8 cellular contexts compared by ENCODE assay signal in genomic region chr19:13099073-13099999, GRCh38. TPM values are rescaled to one million over a fixed set of nuclear protein-coding genes. Genes with fewer than 3 reads are reported as not detected.
DNase-seq lines count a peak whose midpoint lies in the region; ATAC-seq and TF ChIP-seq lines count a peak whose summit lies in the region.

No MANE protein-coding gene starts in this region.

- H3K56ac ChIP-seq in IMR-90 (ENCODE audit: extremely low read depth, insufficient read depth, low read length): no peak overlapping the region

- in situ Hi-C loops in IMR-90 (cut with MboI; ENCODE audit: low sequenced_read_pairs): no loop called here

- BruUV-seq in IMR-90 (replicated peaks; lab: Mats Ljungman, UMichigan): no TSS peak

- H3K9me3 ChIP-seq in IMR-90 (ENCODE audit: control insufficient read depth, insufficient read depth, low read length) (no peaks in the 10 kb centered on the region), tibial artery (no peaks in the 10 kb centered on the region)

- no peak overlapping the region for H3K23ac ChIP-seq in IMR-90 (ENCODE audit: low read depth, low read length)

- H3K9me3 Mint-ChIP-seq in activated CD4-positive, alpha-beta T cell treated with anti-CD3 and anti-CD28 coated beads, Interleukin-2, amount 10 ng/mL, durations not matched to agents 24 days and 14 days: no peaks in the 10 kb centered on the region
- H3K9me3 Mint-ChIP-seq in effector memory CD8-positive, alpha-beta T cell: no peaks in the 10 kb centered on the region
- peaks cover 0 to 2% (median 0%) of the 10 kb centered on the region in 9 donors for H3K9me3 Mint-ChIP-seq in naive thymus-derived CD8-positive, alpha-beta T cell

- no peak overlapping the region for H3K4me2 ChIP-seq in IMR-90 (ENCODE audit: low read depth, low read length)

- H3K27me3 Mint-ChIP-seq in activated CD4-positive, alpha-beta T cell treated with anti-CD3 and anti-CD28 coated beads, Interleukin-2, amount 10 ng/mL, durations not matched to agents 24 days and 14 days: peaks cover 24% of the 10 kb centered on the region
- peaks cover 15 to 36% of the 10 kb centered on the region in 2 donors for H3K27me3 Mint-ChIP-seq in effector memory CD8-positive, alpha-beta T cell
- H3K27me3 Mint-ChIP-seq in naive thymus-derived CD8-positive, alpha-beta T cell: peaks cover 6 to 22% (median 6%) of the 10 kb centered on the region in 5 donors

- H3K9me1 ChIP-seq in IMR-90 (ENCODE audit: insufficient read depth, low read length): 0 out of 2 replicates have a peak, but pooled peaks cover 4% of the 10 kb centered on the region

- TF ChIP-seq POLR2A in IMR-90 (IDR thresholded peaks at IDR 0.05; ENCODE audit: low read depth, low read length): no peak

- peak overlapping the region; percentile 80 for H3K4me3 Mint-ChIP-seq in activated CD4-positive, alpha-beta T cell treated with anti-CD3 and anti-CD28 coated beads, Interleukin-2, amount 10 ng/mL, durations not matched to agents 24 days and 14 days
- H3K4me3 Mint-ChIP-seq in effector memory CD8-positive, alpha-beta T cell: peak overlapping the region; percentile 74 to 82
- peak overlapping the region; percentile 60 to 89 (median 79) for H3K4me3 Mint-ChIP-seq in naive thymus-derived CD8-positive, alpha-beta T cell

- POLR2A ChIA-PET in IMR-90 (lab: Charles Lee; ENCODE audit: unreplicated experiment): no interaction called here
- POLR2A ChIA-PET in naive thymus-derived CD8-positive, alpha-beta T cell (lab: Charles Lee): interaction anchor here (0.6 to 2.8 kb wide), 13 partner anchors 13 to 414 kb away, joined by 3 to 30 read pairs (median 4); partner anchors contain the start of genes CALR, IER2, NACC1 and STX10

- peaks cover 12% of the 10 kb centered on the region for H3K4me1 ChIP-seq in IMR-90 (ENCODE audit: control insufficient read depth, insufficient read depth, low read length)
- peaks cover 0 to 61% (median 44%) of the 10 kb centered on the region in 4 donors for H3K4me1 ChIP-seq in tibial artery

- H2AK9ac ChIP-seq in IMR-90 (replicated peaks; ENCODE audit: low read depth, low read length, poor library complexity): peak overlapping the region; percentile 50

- dilution Hi-C loops in IMR-90 (cut with HindIII; ENCODE audit: low sequenced_read_pairs, unreplicated experiment): no loop called here

- peak overlapping the region; percentile 92 for H3K27ac Mint-ChIP-seq in activated CD4-positive, alpha-beta T cell treated with anti-CD3 and anti-CD28 coated beads, Interleukin-2, amount 10 ng/mL, durations not matched to agents 24 days and 14 days
- H3K27ac Mint-ChIP-seq in effector memory CD8-positive, alpha-beta T cell: peak overlapping the region; percentile 95 to 97
- peak overlapping the region; percentile 73 to 97 (median 94) for H3K27ac Mint-ChIP-seq in naive thymus-derived CD8-positive, alpha-beta T cell

- no peak overlapping the region for H4K5ac ChIP-seq in IMR-90 (ENCODE audit: low read depth, low read length)

- no peak overlapping the region for H4K91ac ChIP-seq in IMR-90 (ENCODE audit: insufficient read depth, low read depth, low read length)

- no peak overlapping the region for H2BK120ac ChIP-seq in IMR-90 (ENCODE audit: low read depth, low read length)

- H4K8ac ChIP-seq in IMR-90 (ENCODE audit: low read depth in 2 of 2, low read length in 2 of 2): no peak overlapping the region

- TF ChIP-seq RAD21 in IMR-90 (IDR thresholded peaks at IDR 0.05; ENCODE audit: low read length): no peak

- H3K36me3 Mint-ChIP-seq in activated CD4-positive, alpha-beta T cell treated with anti-CD3 and anti-CD28 coated beads, Interleukin-2, amount 10 ng/mL, durations not matched to agents 24 days and 14 days (ENCODE audit: low read depth): peaks cover 5% of the 10 kb centered on the region
- H3K36me3 Mint-ChIP-seq in effector memory CD8-positive, alpha-beta T cell (ENCODE audit: insufficient read depth): peaks cover 45% of the 10 kb centered on the region
- H3K36me3 Mint-ChIP-seq in naive thymus-derived CD8-positive, alpha-beta T cell: no peaks in the 10 kb centered on the region

- peaks cover 0 to 17% of the 10 kb centered on the region in 2 experiments; a peak in 1 of 4 replicates for H3K79me1 ChIP-seq in IMR-90 (ENCODE audit: low read depth in 1 of 2, low read length in 2 of 2)

- H2BK15ac ChIP-seq in IMR-90 (ENCODE audit: low read depth, low read length): no peak overlapping the region

- H3K18ac ChIP-seq in IMR-90 (ENCODE audit: low read depth, low read length): no peak overlapping the region

- H3K4me3 ChIP-seq in IMR-90 (ENCODE audit: insufficient read depth, low read depth, low read length) (no peak overlapping the region), tibial artery (peak overlapping the region; percentile 46 to 55)

- H3K4me1 Mint-ChIP-seq in activated CD4-positive, alpha-beta T cell treated with anti-CD3 and anti-CD28 coated beads, Interleukin-2, amount 10 ng/mL, durations not matched to agents 24 days and 14 days: peaks cover 47% of the 10 kb centered on the region
- H3K4me1 Mint-ChIP-seq in effector memory CD8-positive, alpha-beta T cell (ENCODE audit: low read depth in 2 of 2): peaks cover 38% of the 10 kb centered on the region in 2 donors
- H3K4me1 Mint-ChIP-seq in naive thymus-derived CD8-positive, alpha-beta T cell: peaks cover 30 to 63% (median 61%) of the 10 kb centered on the region in 4 donors

- no peaks in the 10 kb centered on the region for H3K27me3 ChIP-seq in IMR-90 (ENCODE audit: control insufficient read depth, insufficient read depth, low read length)
- no peaks in the 10 kb centered on the region for H3K27me3 ChIP-seq in tibial artery

- CTCF ChIA-PET in IMR-90 (lab: Yijun Ruan, JAX): no interaction called here

- H2AK5ac ChIP-seq in IMR-90 (ENCODE audit: low read depth, low read length): no peak overlapping the region

- WGBS in IMR-90 (ENCODE audit: extremely low coverage in 2 of 2, insufficient read length in 1 of 2), 2 experiments: 56% methylated on average over 28 of the region's 77 CpGs; no CpG with 5 or more reads in 1 of the 2 experiments

- intact Hi-C loops in IMR-90 (cut with micrococcal nuclease) (no loop called here), tibial artery (cut with DNase I; ENCODE audit: low total_unique reads) (no loop called here)
- intact Hi-C loops in activated CD4-positive, alpha-beta T cell treated with anti-CD3 and anti-CD28 coated beads, Interleukin-2, amount 10 ng/mL, durations not matched to agents 24 days and 14 days (cut with micrococcal nuclease): loop anchor here (1.0 to 5.0 kb wide), 2 partner anchors 87 to 262 kb away; partner anchors contain the start of gene MAST1

- peak; percentile 66 for DNase-seq in AG08395 (ENCODE audit: low spot score)
- no peak for DNase-seq in IMR-90
- peak; percentile 94 for DNase-seq in activated CD4-positive, alpha-beta T cell treated with anti-CD3 and anti-CD28 coated beads, Interleukin-2, amount 10 ng/mL, durations not matched to agents 24 days and 14 days
- DNase-seq in effector memory CD8-positive, alpha-beta T cell: peak; percentile 72 to 76 (median 75)
- DNase-seq in naive thymus-derived CD8-positive, alpha-beta T cell: peak; percentile 65 to 89 (median 76)
- DNase-seq in tibial artery: peak; percentile 70 to 82

- no peak for ATAC-seq in IMR-90 (ENCODE audit: low read depth)
- ATAC-seq in effector memory CD8-positive, alpha-beta T cell (replicated peaks): peak; percentile 68
- peak; percentile 68 to 75 for ATAC-seq in naive thymus-derived CD8-positive, alpha-beta T cell
- no peak for ATAC-seq in GM19397 (IDR thresholded peaks at IDR 0.05; ENCODE audit: unreplicated experiment)
- ATAC-seq in HG03354 (IDR thresholded peaks at IDR 0.05; ENCODE audit: poor library complexity, severe bottlenecking, unreplicated experiment): no peak

- no peak overlapping the region for H2BK20ac ChIP-seq in IMR-90 (ENCODE audit: low read depth, low read length)

- no peaks in the 10 kb centered on the region; the same call in 1 of the 2 replicates for H4K20me1 ChIP-seq in IMR-90 (ENCODE audit: insufficient read depth, low read length)

- no peak overlapping the region for H2BK5ac ChIP-seq in IMR-90 (ENCODE audit: low read depth, low read length, poor library complexity, severe bottlenecking)

- no peak overlapping the region for H3K9ac ChIP-seq in IMR-90 (ENCODE audit: low read depth, low read length)

- H3K4ac ChIP-seq in IMR-90 (ENCODE audit: low read depth, low read length): no peak overlapping the region

- peak overlapping the region; percentile 9 for H2AFZ ChIP-seq in IMR-90 (replicated peaks; ENCODE audit: low read length, poor library complexity)

- TF ChIP-seq CTCF in IMR-90 (conservative IDR thresholded peaks at IDR 0.05; ENCODE audit: low read depth, low read length) (no peak), tibial artery (IDR thresholded peaks at IDR 0.05) (no peak)

- H3K36me3 ChIP-seq in IMR-90 (ENCODE audit: control insufficient read depth, insufficient read depth, low read length) (peaks cover 6% of the 10 kb centered on the region; the same call in 1 of the 2 replicates), tibial artery (peaks cover 0 to 23% (median 9%) of the 10 kb centered on the region in 3 donors)

- no peak overlapping the region for H3K14ac ChIP-seq in IMR-90 (replicated peaks; ENCODE audit: low read depth, low read length)

- no peak overlapping the region for H3K27ac ChIP-seq in IMR-90 (ENCODE audit: insufficient read depth, low read length)
- H3K27ac ChIP-seq in tibial artery: peak overlapping the region; percentile 74 to 94

RNA-seq across cellular contexts. Expression of gene LYL1, which starts 3.3 kb away (rescaled TPM):
- 0.28 and 0.36 TPM in 2 replicates for total RNA-seq in IMR-90 (2012; rRNA removed)
- polyA plus RNA-seq in IMR-90 (2012; rRNA removed): 0.39 and 0.63 TPM in 2 replicates
- 0.17 and 0.64 TPM in 2 replicates for polyA plus RNA-seq in IMR-90 (2012; cell fraction: cytosol; rRNA removed)
- 0.56 and 1.4 TPM in 2 replicates for polyA plus RNA-seq in IMR-90 (2012; cell fraction: nucleus; rRNA removed; ENCODE audit: low replicate concordance)
- total RNA-seq in activated CD4-positive, alpha-beta T cell treated with anti-CD3 and anti-CD28 coated beads, Interleukin-2, amount 10 ng/mL, durations not matched to agents 24 days and 14 days: 2.1 and 2.4 TPM in 2 replicates
- total RNA-seq in naive thymus-derived CD8-positive, alpha-beta T cell: 1 to 10 TPM; 6.6 to 7.9 TPM
- 1 to 10 TPM in 2 of 3 donors, under 1 TPM in 1; 0.37 to 2.6 (median 1.3) TPM for polyA plus RNA-seq in naive thymus-derived CD8-positive, alpha-beta T cell

RNA-seq across cellular contexts. Expression of gene TRMT1, which starts 17.2 kb away (rescaled TPM):
- 23.3 and 28.3 TPM in 2 replicates for total RNA-seq in IMR-90 (2012; rRNA removed)
- 56.0 and 62.1 TPM in 2 replicates for polyA plus RNA-seq in IMR-90 (2012; rRNA removed)
- polyA plus RNA-seq in IMR-90 (2012; cell fraction: cytosol; rRNA removed): 30.8 and 37.2 TPM in 2 replicates
- 280 and 687 TPM in 2 replicates for polyA plus RNA-seq in IMR-90 (2012; cell fraction: nucleus; rRNA removed; ENCODE audit: low replicate concordance)
- total RNA-seq in activated CD4-positive, alpha-beta T cell treated with anti-CD3 and anti-CD28 coated beads, Interleukin-2, amount 10 ng/mL, durations not matched to agents 24 days and 14 days: 153 and 155 TPM in 2 replicates
- 100 to 1,000 TPM; 100 to 103 TPM for total RNA-seq in naive thymus-derived CD8-positive, alpha-beta T cell
- 10 to 100 TPM; 26.1 to 35.1 (median 27.2) TPM for polyA plus RNA-seq in naive thymus-derived CD8-positive, alpha-beta T cell

RNA-seq across cellular contexts. Expression of gene NACC1, which starts 18.7 kb away (rescaled TPM):
- 42.5 and 56.7 TPM in 2 replicates for total RNA-seq in IMR-90 (2012; rRNA removed)
- polyA plus RNA-seq in IMR-90 (2012; rRNA removed): 181 and 243 TPM in 2 replicates
- 122 and 198 TPM in 2 replicates for polyA plus RNA-seq in IMR-90 (2012; cell fraction: cytosol; rRNA removed)
- polyA plus RNA-seq in IMR-90 (2012; cell fraction: nucleus; rRNA removed; ENCODE audit: low replicate concordance): 98.8 and 265 TPM in 2 replicates
- 118 and 121 TPM in 2 replicates for total RNA-seq in activated CD4-positive, alpha-beta T cell treated with anti-CD3 and anti-CD28 coated beads, Interleukin-2, amount 10 ng/mL, durations not matched to agents 24 days and 14 days
- 10 to 100 TPM; 24.5 to 25.7 TPM for total RNA-seq in naive thymus-derived CD8-positive, alpha-beta T cell
- polyA plus RNA-seq in naive thymus-derived CD8-positive, alpha-beta T cell: 1 to 10 TPM; 1.4 to 3.4 (median 1.9) TPM

RNA-seq across cellular contexts. Expression of gene STX10, which starts 50.8 kb away (rescaled TPM):
- 64.9 and 76.7 TPM in 2 replicates for total RNA-seq in IMR-90 (2012; rRNA removed)
- 77.9 and 82.0 TPM in 2 replicates for polyA plus RNA-seq in IMR-90 (2012; rRNA removed)
- polyA plus RNA-seq in IMR-90 (2012; cell fraction: cytosol; rRNA removed): 83.2 and 104 TPM in 2 replicates
- 242 and 318 TPM in 2 replicates for polyA plus RNA-seq in IMR-90 (2012; cell fraction: nucleus; rRNA removed; ENCODE audit: low replicate concordance)
- total RNA-seq in activated CD4-positive, alpha-beta T cell treated with anti-CD3 and anti-CD28 coated beads, Interleukin-2, amount 10 ng/mL, durations not matched to agents 24 days and 14 days: 66.2 and 73.5 TPM in 2 replicates
- 10 to 100 TPM; 60.2 to 62.8 TPM for total RNA-seq in naive thymus-derived CD8-positive, alpha-beta T cell
- polyA plus RNA-seq in naive thymus-derived CD8-positive, alpha-beta T cell: 10 to 100 TPM; 36.1 to 56.2 (median 50.2) TPM

RNA-seq across cellular contexts. Expression of gene IER2, which starts 50.9 kb away (rescaled TPM):
- 7.7 and 17.5 TPM in 2 replicates for total RNA-seq in IMR-90 (2012; rRNA removed)
- 99.4 and 102 TPM in 2 replicates for polyA plus RNA-seq in IMR-90 (2012; rRNA removed)
- 235 and 278 TPM in 2 replicates for polyA plus RNA-seq in IMR-90 (2012; cell fraction: cytosol; rRNA removed)
- 283 and 529 TPM in 2 replicates for polyA plus RNA-seq in IMR-90 (2012; cell fraction: nucleus; rRNA removed; ENCODE audit: low replicate concordance)
- total RNA-seq in activated CD4-positive, alpha-beta T cell treated with anti-CD3 and anti-CD28 coated beads, Interleukin-2, amount 10 ng/mL, durations not matched to agents 24 days and 14 days: 161 TPM in 2 replicates
- 100 to 1,000 TPM; 105 to 112 TPM for total RNA-seq in naive thymus-derived CD8-positive, alpha-beta T cell
- 100 to 1,000 TPM; 100 to 162 (median 107) TPM for polyA plus RNA-seq in naive thymus-derived CD8-positive, alpha-beta T cell

Comparison
In these comparisons a context has a peak if more than half of its experiments do, and no peak if none do; other contexts are left out.
1. ATAC-seq: peak in effector memory CD8-positive, alpha-beta T cell (single experiment) and naive thymus-derived CD8-positive, alpha-beta T cell (2 of 2); none in IMR-90 (single experiment), GM19397 (single experiment) and HG03354 (single experiment).
2. Peak in every context shown above with its lines, with median percentiles within 50 percentile points of each other: H3K27ac Mint-ChIP-seq and H3K4me3 Mint-ChIP-seq.